In the genomic region with DNA sequence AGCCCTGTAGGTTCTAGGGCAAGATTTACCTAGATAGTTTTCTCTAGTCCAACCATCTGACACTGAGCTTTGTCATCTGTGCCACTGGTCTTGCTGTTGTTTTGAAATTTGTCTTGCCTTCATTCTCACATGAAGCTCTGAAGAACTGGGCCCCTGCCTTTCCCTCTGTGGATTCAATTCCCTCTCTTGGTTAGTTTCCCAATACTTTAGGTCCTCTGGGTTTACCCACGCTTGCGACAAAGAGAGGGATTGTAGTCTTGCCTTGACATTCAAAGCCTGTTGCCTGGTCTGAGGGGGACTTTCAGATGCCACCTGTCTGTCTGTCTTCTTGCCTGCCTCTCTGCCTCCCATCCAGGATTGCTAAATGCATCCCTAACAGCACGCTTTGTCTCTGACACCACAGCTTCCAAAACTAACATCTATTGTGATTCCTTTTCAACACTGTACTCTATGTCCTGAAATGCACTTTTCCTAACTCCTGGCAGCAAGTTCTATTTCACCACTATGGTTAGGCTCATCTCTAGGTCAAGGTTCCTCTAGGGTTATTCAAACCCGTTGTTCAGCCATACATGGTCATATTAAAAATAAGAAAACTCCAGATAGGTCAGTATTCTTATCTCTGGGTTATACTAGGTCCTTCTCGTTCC, we compare ENCODE assay signal across 1 cellular context.
TF ChIP-seq lines count a peak whose summit lies in the region.

No MANE protein-coding gene starts in this region.

TF ChIP-seq in H1, 55 proteins besides CTCF, POLR2A, EP300 and RAD21:
- TF ChIP-seq HDAC2 (IDR thresholded peaks at IDR 0.05; ENCODE audit: borderline replicate concordance in 1 of 2, low read depth in 2 of 2, low read length in 2 of 2): no peak
- TF ChIP-seq KDM5A (IDR thresholded peaks at IDR 0.05; ENCODE audit: low read length): no peak
- TF ChIP-seq FOSL1 (IDR thresholded peaks at IDR 0.05; ENCODE audit: insufficient read depth, low read depth, low read length): no peak
- TF ChIP-seq SP2 (IDR thresholded peaks at IDR 0.05; ENCODE audit: low read length): no peak
- no peak for TF ChIP-seq BACH1 (IDR thresholded peaks at IDR 0.05; ENCODE audit: low read length)
- no peak for TF ChIP-seq TAF7 (optimal IDR thresholded peaks at IDR 0.05; ENCODE audit: borderline replicate concordance, low read depth, low read length)
- no peak for TF ChIP-seq CHD1 (IDR thresholded peaks at IDR 0.05; ENCODE audit: low read depth, low read length)
- no peak for TF ChIP-seq KDM4A (IDR thresholded peaks at IDR 0.05; ENCODE audit: low read depth, low read length, severe bottlenecking)
- no peak for TF ChIP-seq SIN3A (conservative IDR thresholded peaks at IDR 0.05 in 1 of 2, IDR thresholded peaks at IDR 0.05 in 1 of 2; ENCODE audit: low read depth in 1 of 2, low read length in 2 of 2)
